ENCODE assay signal across 1 cellular context in the genomic region with DNA sequence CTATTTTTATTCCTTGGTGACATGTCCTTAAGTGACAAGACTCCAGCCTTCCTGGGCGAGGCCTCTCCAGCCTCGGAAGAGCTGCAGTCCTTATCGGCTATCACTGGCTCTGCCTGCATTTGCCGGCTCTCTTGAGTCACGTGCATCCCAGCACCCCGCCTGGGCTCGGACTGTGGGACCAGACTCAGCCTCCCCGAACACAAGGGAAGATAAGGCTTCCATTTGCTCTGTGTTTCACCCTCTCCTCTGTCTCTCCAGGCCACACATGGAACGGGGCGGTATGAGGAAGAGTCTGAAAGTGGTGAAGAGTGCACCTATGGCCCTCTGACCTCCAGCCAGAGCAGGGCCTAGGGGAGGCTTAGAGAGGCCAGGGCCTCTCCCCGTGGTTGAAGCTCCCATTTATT.
TF ChIP-seq lines count a peak whose summit lies in the region.

No MANE protein-coding gene starts in this region.

TF ChIP-seq in K562, 482 proteins besides CTCF, POLR2A, EP300 and RAD21 (continued from another document and continues in another):
- TF ChIP-seq ZNF12 (CRISPR knock-in tag; IDR thresholded peaks at IDR 0.05) (no peak), GTF2E2 (tag; IDR thresholded peaks at IDR 0.05) (no peak), HMG20B (CRISPR knock-in tag; IDR thresholded peaks at IDR 0.05) (no peak), RBBP5 (IDR thresholded peaks at IDR 0.05; ENCODE audit: borderline replicate concordance, insufficient read depth, low read length, poor library complexity, severe bottlenecking) (no peak), FOXJ2 (tag; IDR thresholded peaks at IDR 0.05) (0 out of 2 replicates have a peak, but pooled peaks have one; percentile 24), ZSCAN32 (CRISPR knock-in tag; IDR thresholded peaks at IDR 0.05) (no peak), HEY1 (CRISPR knock-in tag; IDR thresholded peaks at IDR 0.05; ENCODE audit: borderline replicate concordance) (no peak), SMARCE1 (IDR thresholded peaks at IDR 0.05) (no peak), SMAD1 (IDR thresholded peaks at IDR 0.05; ENCODE audit: low read depth, low read length, partially characterized antibody) (no peak), CC2D1A (IDR thresholded peaks at IDR 0.05) (no peak), POLR2AphosphoS5 (IDR thresholded peaks at IDR 0.05; ENCODE audit: control insufficient read depth, insufficient read depth, low read depth, low read length) (no peak), ZNF57 (CRISPR knock-in tag; IDR thresholded peaks at IDR 0.05) (no peak), ZNF212 (CRISPR knock-in tag; IDR thresholded peaks at IDR 0.05) (no peak), HDAC3 (IDR thresholded peaks at IDR 0.05; ENCODE audit: borderline replicate concordance, partially characterized antibody) (no peak), ZBTB8A (IDR thresholded peaks at IDR 0.05; ENCODE audit: partially characterized antibody) (no peak), FOS (IDR thresholded peaks at IDR 0.05; ENCODE audit: extremely low read depth, insufficient read length) (no peak), PHF20 (IDR thresholded peaks at IDR 0.05; ENCODE audit: partially characterized antibody) (no peak), SIN3B (IDR thresholded peaks at IDR 0.05; ENCODE audit: low read depth) (no peak), ZNF830 (CRISPR knock-in tag; IDR thresholded peaks at IDR 0.05) (no peak), ILK (tag; IDR thresholded peaks at IDR 0.05; ENCODE audit: borderline replicate concordance, low read depth) (no peak), HMGN3 (IDR thresholded peaks at IDR 0.05; ENCODE audit: borderline replicate concordance, extremely low read depth, insufficient read length, low read depth, low read length) (peak; percentile 36), ZBTB17 (CRISPR knock-in tag; IDR thresholded peaks at IDR 0.05) (peak; percentile 97), ETV5 (CRISPR knock-in tag; IDR thresholded peaks at IDR 0.05; ENCODE audit: low read depth) (no peak), ZNF695 (CRISPR knock-in tag; IDR thresholded peaks at IDR 0.05) (no peak), FOXJ3 (CRISPR knock-in tag; IDR thresholded peaks at IDR 0.05) (no peak)
- TF ChIP-seq, protein P1, sequence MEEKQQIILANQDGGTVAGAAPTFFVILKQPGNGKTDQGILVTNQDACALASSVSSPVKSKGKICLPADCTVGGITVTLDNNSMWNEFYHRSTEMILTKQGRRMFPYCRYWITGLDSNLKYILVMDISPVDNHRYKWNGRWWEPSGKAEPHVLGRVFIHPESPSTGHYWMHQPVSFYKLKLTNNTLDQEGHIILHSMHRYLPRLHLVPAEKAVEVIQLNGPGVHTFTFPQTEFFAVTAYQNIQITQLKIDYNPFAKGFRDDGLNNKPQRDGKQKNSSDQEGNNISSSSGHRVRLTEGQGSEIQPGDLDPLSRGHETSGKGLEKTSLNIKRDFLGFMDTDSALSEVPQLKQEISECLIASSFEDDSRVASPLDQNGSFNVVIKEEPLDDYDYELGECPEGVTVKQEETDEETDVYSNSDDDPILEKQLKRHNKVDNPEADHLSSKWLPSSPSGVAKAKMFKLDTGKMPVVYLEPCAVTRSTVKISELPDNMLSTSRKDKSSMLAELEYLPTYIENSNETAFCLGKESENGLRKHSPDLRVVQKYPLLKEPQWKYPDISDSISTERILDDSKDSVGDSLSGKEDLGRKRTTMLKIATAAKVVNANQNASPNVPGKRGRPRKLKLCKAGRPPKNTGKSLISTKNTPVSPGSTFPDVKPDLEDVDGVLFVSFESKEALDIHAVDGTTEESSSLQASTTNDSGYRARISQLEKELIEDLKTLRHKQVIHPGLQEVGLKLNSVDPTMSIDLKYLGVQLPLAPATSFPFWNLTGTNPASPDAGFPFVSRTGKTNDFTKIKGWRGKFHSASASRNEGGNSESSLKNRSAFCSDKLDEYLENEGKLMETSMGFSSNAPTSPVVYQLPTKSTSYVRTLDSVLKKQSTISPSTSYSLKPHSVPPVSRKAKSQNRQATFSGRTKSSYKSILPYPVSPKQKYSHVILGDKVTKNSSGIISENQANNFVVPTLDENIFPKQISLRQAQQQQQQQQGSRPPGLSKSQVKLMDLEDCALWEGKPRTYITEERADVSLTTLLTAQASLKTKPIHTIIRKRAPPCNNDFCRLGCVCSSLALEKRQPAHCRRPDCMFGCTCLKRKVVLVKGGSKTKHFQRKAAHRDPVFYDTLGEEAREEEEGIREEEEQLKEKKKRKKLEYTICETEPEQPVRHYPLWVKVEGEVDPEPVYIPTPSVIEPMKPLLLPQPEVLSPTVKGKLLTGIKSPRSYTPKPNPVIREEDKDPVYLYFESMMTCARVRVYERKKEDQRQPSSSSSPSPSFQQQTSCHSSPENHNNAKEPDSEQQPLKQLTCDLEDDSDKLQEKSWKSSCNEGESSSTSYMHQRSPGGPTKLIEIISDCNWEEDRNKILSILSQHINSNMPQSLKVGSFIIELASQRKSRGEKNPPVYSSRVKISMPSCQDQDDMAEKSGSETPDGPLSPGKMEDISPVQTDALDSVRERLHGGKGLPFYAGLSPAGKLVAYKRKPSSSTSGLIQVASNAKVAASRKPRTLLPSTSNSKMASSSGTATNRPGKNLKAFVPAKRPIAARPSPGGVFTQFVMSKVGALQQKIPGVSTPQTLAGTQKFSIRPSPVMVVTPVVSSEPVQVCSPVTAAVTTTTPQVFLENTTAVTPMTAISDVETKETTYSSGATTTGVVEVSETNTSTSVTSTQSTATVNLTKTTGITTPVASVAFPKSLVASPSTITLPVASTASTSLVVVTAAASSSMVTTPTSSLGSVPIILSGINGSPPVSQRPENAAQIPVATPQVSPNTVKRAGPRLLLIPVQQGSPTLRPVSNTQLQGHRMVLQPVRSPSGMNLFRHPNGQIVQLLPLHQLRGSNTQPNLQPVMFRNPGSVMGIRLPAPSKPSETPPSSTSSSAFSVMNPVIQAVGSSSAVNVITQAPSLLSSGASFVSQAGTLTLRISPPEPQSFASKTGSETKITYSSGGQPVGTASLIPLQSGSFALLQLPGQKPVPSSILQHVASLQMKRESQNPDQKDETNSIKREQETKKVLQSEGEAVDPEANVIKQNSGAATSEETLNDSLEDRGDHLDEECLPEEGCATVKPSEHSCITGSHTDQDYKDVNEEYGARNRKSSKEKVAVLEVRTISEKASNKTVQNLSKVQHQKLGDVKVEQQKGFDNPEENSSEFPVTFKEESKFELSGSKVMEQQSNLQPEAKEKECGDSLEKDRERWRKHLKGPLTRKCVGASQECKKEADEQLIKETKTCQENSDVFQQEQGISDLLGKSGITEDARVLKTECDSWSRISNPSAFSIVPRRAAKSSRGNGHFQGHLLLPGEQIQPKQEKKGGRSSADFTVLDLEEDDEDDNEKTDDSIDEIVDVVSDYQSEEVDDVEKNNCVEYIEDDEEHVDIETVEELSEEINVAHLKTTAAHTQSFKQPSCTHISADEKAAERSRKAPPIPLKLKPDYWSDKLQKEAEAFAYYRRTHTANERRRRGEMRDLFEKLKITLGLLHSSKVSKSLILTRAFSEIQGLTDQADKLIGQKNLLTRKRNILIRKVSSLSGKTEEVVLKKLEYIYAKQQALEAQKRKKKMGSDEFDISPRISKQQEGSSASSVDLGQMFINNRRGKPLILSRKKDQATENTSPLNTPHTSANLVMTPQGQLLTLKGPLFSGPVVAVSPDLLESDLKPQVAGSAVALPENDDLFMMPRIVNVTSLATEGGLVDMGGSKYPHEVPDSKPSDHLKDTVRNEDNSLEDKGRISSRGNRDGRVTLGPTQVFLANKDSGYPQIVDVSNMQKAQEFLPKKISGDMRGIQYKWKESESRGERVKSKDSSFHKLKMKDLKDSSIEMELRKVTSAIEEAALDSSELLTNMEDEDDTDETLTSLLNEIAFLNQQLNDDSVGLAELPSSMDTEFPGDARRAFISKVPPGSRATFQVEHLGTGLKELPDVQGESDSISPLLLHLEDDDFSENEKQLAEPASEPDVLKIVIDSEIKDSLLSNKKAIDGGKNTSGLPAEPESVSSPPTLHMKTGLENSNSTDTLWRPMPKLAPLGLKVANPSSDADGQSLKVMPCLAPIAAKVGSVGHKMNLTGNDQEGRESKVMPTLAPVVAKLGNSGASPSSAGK (IDR thresholded peaks at IDR 0.05) = peak; percentile 94
- TF ChIP-seq, protein P2, sequence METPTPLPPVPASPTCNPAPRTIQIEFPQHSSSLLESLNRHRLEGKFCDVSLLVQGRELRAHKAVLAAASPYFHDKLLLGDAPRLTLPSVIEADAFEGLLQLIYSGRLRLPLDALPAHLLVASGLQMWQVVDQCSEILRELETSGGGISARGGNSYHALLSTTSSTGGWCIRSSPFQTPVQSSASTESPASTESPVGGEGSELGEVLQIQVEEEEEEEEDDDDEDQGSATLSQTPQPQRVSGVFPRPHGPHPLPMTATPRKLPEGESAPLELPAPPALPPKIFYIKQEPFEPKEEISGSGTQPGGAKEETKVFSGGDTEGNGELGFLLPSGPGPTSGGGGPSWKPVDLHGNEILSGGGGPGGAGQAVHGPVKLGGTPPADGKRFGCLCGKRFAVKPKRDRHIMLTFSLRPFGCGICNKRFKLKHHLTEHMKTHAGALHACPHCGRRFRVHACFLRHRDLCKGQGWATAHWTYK (CRISPR knock-in tag; IDR thresholded peaks at IDR 0.05) = no peak; the same call in none of the 2 replicates
- TF ChIP-seq, protein P3, sequence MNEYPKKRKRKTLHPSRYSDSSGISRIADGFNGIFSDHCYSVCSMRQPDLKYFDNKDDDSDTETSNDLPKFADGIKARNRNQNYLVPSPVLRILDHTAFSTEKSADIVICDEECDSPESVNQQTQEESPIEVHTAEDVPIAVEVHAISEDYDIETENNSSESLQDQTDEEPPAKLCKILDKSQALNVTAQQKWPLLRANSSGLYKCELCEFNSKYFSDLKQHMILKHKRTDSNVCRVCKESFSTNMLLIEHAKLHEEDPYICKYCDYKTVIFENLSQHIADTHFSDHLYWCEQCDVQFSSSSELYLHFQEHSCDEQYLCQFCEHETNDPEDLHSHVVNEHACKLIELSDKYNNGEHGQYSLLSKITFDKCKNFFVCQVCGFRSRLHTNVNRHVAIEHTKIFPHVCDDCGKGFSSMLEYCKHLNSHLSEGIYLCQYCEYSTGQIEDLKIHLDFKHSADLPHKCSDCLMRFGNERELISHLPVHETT (CRISPR knock-in tag; conservative IDR thresholded peaks at IDR 0.05 in 1 of 2, IDR thresholded peaks at IDR 0.05 in 1 of 2) = peak in 1 of 2 experiments; percentile 34; a peak in 1 of 4 replicates
- TF ChIP-seq, protein P4, sequence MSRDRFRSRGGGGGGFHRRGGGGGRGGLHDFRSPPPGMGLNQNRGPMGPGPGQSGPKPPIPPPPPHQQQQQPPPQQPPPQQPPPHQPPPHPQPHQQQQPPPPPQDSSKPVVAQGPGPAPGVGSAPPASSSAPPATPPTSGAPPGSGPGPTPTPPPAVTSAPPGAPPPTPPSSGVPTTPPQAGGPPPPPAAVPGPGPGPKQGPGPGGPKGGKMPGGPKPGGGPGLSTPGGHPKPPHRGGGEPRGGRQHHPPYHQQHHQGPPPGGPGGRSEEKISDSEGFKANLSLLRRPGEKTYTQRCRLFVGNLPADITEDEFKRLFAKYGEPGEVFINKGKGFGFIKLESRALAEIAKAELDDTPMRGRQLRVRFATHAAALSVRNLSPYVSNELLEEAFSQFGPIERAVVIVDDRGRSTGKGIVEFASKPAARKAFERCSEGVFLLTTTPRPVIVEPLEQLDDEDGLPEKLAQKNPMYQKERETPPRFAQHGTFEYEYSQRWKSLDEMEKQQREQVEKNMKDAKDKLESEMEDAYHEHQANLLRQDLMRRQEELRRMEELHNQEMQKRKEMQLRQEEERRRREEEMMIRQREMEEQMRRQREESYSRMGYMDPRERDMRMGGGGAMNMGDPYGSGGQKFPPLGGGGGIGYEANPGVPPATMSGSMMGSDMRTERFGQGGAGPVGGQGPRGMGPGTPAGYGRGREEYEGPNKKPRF (IDR thresholded peaks at IDR 0.05; ENCODE audit: low read depth, low read length) = no peak
- TF ChIP-seq, protein P5, sequence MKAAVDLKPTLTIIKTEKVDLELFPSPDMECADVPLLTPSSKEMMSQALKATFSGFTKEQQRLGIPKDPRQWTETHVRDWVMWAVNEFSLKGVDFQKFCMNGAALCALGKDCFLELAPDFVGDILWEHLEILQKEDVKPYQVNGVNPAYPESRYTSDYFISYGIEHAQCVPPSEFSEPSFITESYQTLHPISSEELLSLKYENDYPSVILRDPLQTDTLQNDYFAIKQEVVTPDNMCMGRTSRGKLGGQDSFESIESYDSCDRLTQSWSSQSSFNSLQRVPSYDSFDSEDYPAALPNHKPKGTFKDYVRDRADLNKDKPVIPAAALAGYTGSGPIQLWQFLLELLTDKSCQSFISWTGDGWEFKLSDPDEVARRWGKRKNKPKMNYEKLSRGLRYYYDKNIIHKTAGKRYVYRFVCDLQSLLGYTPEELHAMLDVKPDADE (conservative IDR thresholded peaks at IDR 0.05; ENCODE audit: control insufficient read depth, low read depth, low read length) = no peak
- TF ChIP-seq, protein P6, sequence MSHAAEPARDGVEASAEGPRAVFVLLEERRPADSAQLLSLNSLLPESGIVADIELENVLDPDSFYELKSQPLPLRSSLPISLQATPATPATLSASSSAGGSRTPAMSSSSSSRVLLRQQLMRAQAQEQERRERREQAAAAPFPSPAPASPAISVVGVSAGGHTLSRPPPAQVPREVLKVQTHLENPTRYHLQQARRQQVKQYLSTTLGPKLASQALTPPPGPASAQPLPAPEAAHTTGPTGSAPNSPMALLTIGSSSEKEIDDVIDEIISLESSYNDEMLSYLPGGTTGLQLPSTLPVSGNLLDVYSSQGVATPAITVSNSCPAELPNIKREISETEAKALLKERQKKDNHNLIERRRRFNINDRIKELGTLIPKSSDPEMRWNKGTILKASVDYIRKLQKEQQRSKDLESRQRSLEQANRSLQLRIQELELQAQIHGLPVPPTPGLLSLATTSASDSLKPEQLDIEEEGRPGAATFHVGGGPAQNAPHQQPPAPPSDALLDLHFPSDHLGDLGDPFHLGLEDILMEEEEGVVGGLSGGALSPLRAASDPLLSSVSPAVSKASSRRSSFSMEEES (CRISPR knock-in tag; IDR thresholded peaks at IDR 0.05) = peak; percentile 96
- TF ChIP-seq, protein P7, sequence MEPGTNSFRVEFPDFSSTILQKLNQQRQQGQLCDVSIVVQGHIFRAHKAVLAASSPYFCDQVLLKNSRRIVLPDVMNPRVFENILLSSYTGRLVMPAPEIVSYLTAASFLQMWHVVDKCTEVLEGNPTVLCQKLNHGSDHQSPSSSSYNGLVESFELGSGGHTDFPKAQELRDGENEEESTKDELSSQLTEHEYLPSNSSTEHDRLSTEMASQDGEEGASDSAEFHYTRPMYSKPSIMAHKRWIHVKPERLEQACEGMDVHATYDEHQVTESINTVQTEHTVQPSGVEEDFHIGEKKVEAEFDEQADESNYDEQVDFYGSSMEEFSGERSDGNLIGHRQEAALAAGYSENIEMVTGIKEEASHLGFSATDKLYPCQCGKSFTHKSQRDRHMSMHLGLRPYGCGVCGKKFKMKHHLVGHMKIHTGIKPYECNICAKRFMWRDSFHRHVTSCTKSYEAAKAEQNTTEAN (CRISPR knock-in tag; IDR thresholded peaks at IDR 0.05) = no peak
